15 cellular contexts compared by ENCODE assay signal in genomic region chr22:48309115-48309705, GRCh38.
DNase-seq lines count a peak whose midpoint lies in the region; FAIRE-seq and TF ChIP-seq lines count a peak whose summit lies in the region.
"Had no signal": no experiment of that assay in that cellular context is flagged by ENCODE, and none has a peak within 500 bp of the region (broad histone marks: within the 10 kb centered on the region; RNA-seq: fewer than 3 reads in every experiment).

No MANE protein-coding gene starts in this region.

- no peak for FAIRE-seq in H1 (lab: Jason Lieb, UNC)
- FAIRE-seq: A204.1, GM19239 had no signal

- no peak for TF ChIP-seq POLR2A in H1 (IDR thresholded peaks at IDR 0.05; ENCODE audit: control extremely low read depth in 1 of 2, low read depth in 2 of 2, low read length in 2 of 2)

- H3K27ac Mint-ChIP-seq in nephron (peak overlapping the region; percentile 11 to 77 (median 36)), HFFc6 (no peak overlapping the region)
- H3K27ac Mint-ChIP-seq: B cell; CD14-positive monocyte; CD8-positive, alpha-beta T cell had no signal

- H3K18ac ChIP-seq in H1 (ENCODE audit: extremely low read depth, low read length) = no peak overlapping the region

- no peak overlapping the region for H4K5ac ChIP-seq in H1 (ENCODE audit: insufficient read length, low read depth, low read length)

- H3K9me3 Mint-ChIP-seq in nephron = peaks cover 23% of the 10 kb centered on the region
- H3K9me3 Mint-ChIP-seq in HFFc6 = peaks cover 71% of the 10 kb centered on the region

- no peaks in the 10 kb centered on the region for H3K27me3 ChIP-seq in BLaER1
- H3K27me3 ChIP-seq in H7 (ENCODE audit: control insufficient read depth, insufficient read depth, low read length) = no peaks in the 10 kb centered on the region
- H3K27me3 ChIP-seq in H1 (replicated peaks in 1 of 4; ENCODE audit: control insufficient read depth in 3 of 4, extremely low read depth in 1 of 4, insufficient read depth in 3 of 4, low read length in 3 of 4) = no peaks in the 10 kb centered on the region

- no peak overlapping the region for H2BK15ac ChIP-seq in H1 (ENCODE audit: low read length)

- no peak overlapping the region for H2BK120ac ChIP-seq in H1 (replicated peaks; ENCODE audit: low read depth, low read length)

- WGBS in H1 (ENCODE audit: extremely low coverage in 1 of 2, insufficient coverage in 1 of 2, insufficient read length in 1 of 2, insufficient replicate concordance in 2 of 2, low coverage in 1 of 2, low lambda C conversion rate in 2 of 2, missing lambda C conversion rate in 1 of 2), 2 experiments = 92% methylated on average over 11 of the region's 18 CpGs; no CpG with 5 or more reads in 1 of the 2 experiments

- peaks cover 4% of the 10 kb centered on the region for H3K36me3 Mint-ChIP-seq in nephron (ENCODE audit: low read depth)
- H3K36me3 Mint-ChIP-seq in HFFc6 (ENCODE audit: low read depth) = peaks cover 5% of the 10 kb centered on the region
- H3K36me3 Mint-ChIP-seq: CD14-positive monocyte; CD8-positive, alpha-beta T cell had no signal

- H4K20me1 ChIP-seq in BLaER1 (no peaks in the 10 kb centered on the region), H1 (replicated peaks in 1 of 2; ENCODE audit: control insufficient read depth in 1 of 2, insufficient read depth in 2 of 2, low read length in 2 of 2) (no peaks in the 10 kb centered on the region)

- H3K4me1 ChIP-seq in BLaER1 (peaks cover 33% of the 10 kb centered on the region), H1 (replicated peaks in 1 of 4; ENCODE audit: control insufficient read depth in 3 of 4, insufficient read depth in 4 of 4, low read length in 3 of 4) (peaks cover 0 to 3% (median 0%) of the 10 kb centered on the region in 4 experiments; a peak in 3 of 7 replicates)

- TF ChIP-seq EP300 in H1 (IDR thresholded peaks at IDR 0.05; ENCODE audit: borderline replicate concordance in 1 of 2, low read depth in 2 of 2, low read length in 2 of 2) = no peak

- H3K27ac ChIP-seq in BLaER1 (peak overlapping the region; percentile 44), H1 (ENCODE audit: low read depth, low read length) (no peak overlapping the region)

- no peak overlapping the region for H2BK5ac ChIP-seq in H1 (ENCODE audit: low read depth, low read length)

- DNase-seq in H7 (peak; percentile 31), H1 (ENCODE audit: low read depth in 1 of 2, low spot score in 2 of 2) (no peak), D341Med (ENCODE audit: low spot score) (no peak), NCI-H2107 treated with DMSO at 0.1 percent for 48 hours (lab: John Stamatoyannopoulos, UW; ENCODE audit: unreplicated experiment) (no peak), HFFc6 (no peak)
- DNase-seq: COR-L47, DND-41, GDM1 had no signal

- H3K27me3 Mint-ChIP-seq in nephron (ENCODE audit: low read depth) (peaks cover 23% of the 10 kb centered on the region), HFFc6 (ENCODE audit: insufficient read depth) (peaks cover 2% of the 10 kb centered on the region; the same call in 1 of the 2 replicates)
- H3K27me3 Mint-ChIP-seq: B cell had no signal

- H3K36me3 ChIP-seq in BLaER1 = no peaks in the 10 kb centered on the region
- H3K36me3 ChIP-seq in H7 (replicated peaks; ENCODE audit: control insufficient read depth, insufficient read depth, low read length) = no peaks in the 10 kb centered on the region
- no peaks in the 10 kb centered on the region for H3K36me3 ChIP-seq in H1 (ENCODE audit: control insufficient read depth in 2 of 4, insufficient read depth in 4 of 4, low read length in 3 of 4)

- H3K4me3 ChIP-seq in BLaER1 = 0 out of 2 replicates have a peak overlapping the region, but pooled peaks have one; percentile 18
- no peak overlapping the region for H3K4me3 ChIP-seq in H7 (ENCODE audit: insufficient read depth, low read depth, low read length)
- H3K4me3 ChIP-seq in H1 (ENCODE audit: extremely low read depth in 1 of 4, insufficient read depth in 2 of 4, low read depth in 3 of 4, low read length in 4 of 4) = no peak overlapping the region

- H2BK20ac ChIP-seq in H1 (ENCODE audit: low read length) = no peak overlapping the region

- H3K4me1 Mint-ChIP-seq in nephron (peaks cover 28% of the 10 kb centered on the region), HFFc6 (ENCODE audit: low read depth) (no peaks in the 10 kb centered on the region)
- H3K4me1 Mint-ChIP-seq: B cell, CD14-positive monocyte had no signal

- H2BK12ac ChIP-seq in H1 (ENCODE audit: low read depth, low read length) = no peak overlapping the region

- CTCF ChIA-PET in H1 (lab: Charles Lee; ENCODE audit: partially characterized antibody) = interaction anchor here (1.1 kb wide), 1 partner anchor 181 kb away, joined by 3 read pairs; no protein-coding TSS in a partner anchor

- no peak overlapping the region for H4K8ac ChIP-seq in H1 (ENCODE audit: extremely low read depth, insufficient read depth, low read length)

- H3K23ac ChIP-seq in H1 (ENCODE audit: insufficient read length) = no peak overlapping the region

- no peak overlapping the region for H3K4ac ChIP-seq in H1 (replicated peaks; ENCODE audit: insufficient read length, low read depth, low read length)

- no peak for TF ChIP-seq RAD21 in H1 (IDR thresholded peaks at IDR 0.05 in 1 of 2, conservative IDR thresholded peaks at IDR 0.05 in 1 of 2; ENCODE audit: low read depth in 2 of 2, low read length in 2 of 2)

- H2AK5ac ChIP-seq in H1 (ENCODE audit: low read depth, low read length) = no peak overlapping the region

- H3K23me2 ChIP-seq in H1 (ENCODE audit: low read depth, low read length) = no peaks in the 10 kb centered on the region; the same call in 1 of the 2 replicates

- no peaks in the 10 kb centered on the region for H3K79me1 ChIP-seq in H1 (ENCODE audit: low read depth, low read length)

- TF ChIP-seq CTCF in H1 (IDR thresholded peaks at IDR 0.05; ENCODE audit: control extremely low read depth in 1 of 3, insufficient read depth in 1 of 3, low read depth in 1 of 3, low read length in 3 of 3) = no peak
- no peak for TF ChIP-seq CTCF in nephron (IDR thresholded peaks at IDR 0.05; ENCODE audit: unreplicated experiment in 3 of 3)
- TF ChIP-seq CTCF in HFFc6 (IDR thresholded peaks at IDR 0.05) = no peak

- no peak overlapping the region for H3K56ac ChIP-seq in H1 (replicated peaks; ENCODE audit: insufficient read length, low read depth, low read length)

- H3K9me3 ChIP-seq in BLaER1 = peaks cover 31% of the 10 kb centered on the region
- H3K9me3 ChIP-seq in H1 (ENCODE audit: insufficient read depth in 2 of 2, low read depth in 1 of 2, low read length in 1 of 2) = no peaks in the 10 kb centered on the region; a peak in 1 of 4 replicates

- H4K91ac ChIP-seq in H1 (replicated peaks; ENCODE audit: insufficient read length, low read length) = no peak overlapping the region

- no peaks in the 10 kb centered on the region for H3K79me2 ChIP-seq in H1 (ENCODE audit: control insufficient read depth in 1 of 2, insufficient read depth in 2 of 2, low read length in 2 of 2)

- H3K9ac ChIP-seq in BLaER1 (no peak overlapping the region), H1 (replicated peaks in 1 of 4; ENCODE audit: extremely low read depth in 1 of 4, low read depth in 3 of 4, low read length in 3 of 4) (no peak overlapping the region)

- H2AFZ ChIP-seq in H1 (ENCODE audit: low read length) = no peak overlapping the region

- POLR2A ChIA-PET in H1 (lab: Charles Lee; ENCODE audit: partially characterized antibody) = no interaction called here

- no peak overlapping the region for H3K14ac ChIP-seq in H1 (ENCODE audit: insufficient read length)

- H3K4me3 Mint-ChIP-seq in nephron = no peak overlapping the region
- no peak overlapping the region for H3K4me3 Mint-ChIP-seq in HFFc6
- H3K4me3 Mint-ChIP-seq: B cell; CD14-positive monocyte; CD8-positive, alpha-beta T cell had no signal

- H3K4me2 ChIP-seq in BLaER1 = peak overlapping the region; percentile 86
- H3K4me2 ChIP-seq in H1 (ENCODE audit: insufficient read depth in 1 of 2, low read depth in 2 of 2, low read length in 2 of 2) = no peak overlapping the region

TF ChIP-seq in H1, 55 proteins besides CTCF, POLR2A, EP300 and RAD21 (continues in another document):
- TF ChIP-seq KDM1A (IDR thresholded peaks at IDR 0.05; ENCODE audit: borderline replicate concordance, low read length) = no peak
- TF ChIP-seq, protein P1, sequence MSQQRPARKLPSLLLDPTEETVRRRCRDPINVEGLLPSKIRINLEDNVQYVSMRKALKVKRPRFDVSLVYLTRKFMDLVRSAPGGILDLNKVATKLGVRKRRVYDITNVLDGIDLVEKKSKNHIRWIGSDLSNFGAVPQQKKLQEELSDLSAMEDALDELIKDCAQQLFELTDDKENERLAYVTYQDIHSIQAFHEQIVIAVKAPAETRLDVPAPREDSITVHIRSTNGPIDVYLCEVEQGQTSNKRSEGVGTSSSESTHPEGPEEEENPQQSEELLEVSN (IDR thresholded peaks at IDR 0.05) = no peak
- TF ChIP-seq TEAD4 (IDR thresholded peaks at IDR 0.05; ENCODE audit: low read depth, low read length) = no peak
- no peak for TF ChIP-seq BRCA1 (IDR thresholded peaks at IDR 0.05; ENCODE audit: low read depth, low read length)
